Comparison of ENCODE assay signal across 10 cellular contexts in genomic region chr1:158150512-158150911, GRCh38. TPM values are rescaled to one million over a fixed set of nuclear protein-coding genes. Genes with fewer than 3 reads are reported as not detected.
DNase-seq lines count a peak whose midpoint lies in the region; ATAC-seq and TF ChIP-seq lines count a peak whose summit lies in the region.
"Had no signal": no experiment of that assay in that cellular context is flagged by ENCODE, and none has a peak within 500 bp of the region (broad histone marks: within the 10 kb centered on the region; RNA-seq: fewer than 3 reads in every experiment).

No MANE protein-coding gene starts in this region.

- H2BK20ac ChIP-seq in IMR-90 (ENCODE audit: low read depth, low read length) = no peak overlapping the region

- POLR2A ChIA-PET in IMR-90 (lab: Charles Lee; ENCODE audit: unreplicated experiment) = no interaction called here

- TF ChIP-seq CTCF in IMR-90 (conservative IDR thresholded peaks at IDR 0.05; ENCODE audit: low read depth, low read length) = no peak
- TF ChIP-seq CTCF in fibroblast of lung (conservative IDR thresholded peaks at IDR 0.05 in 1 of 2, IDR thresholded peaks at IDR 0.05 in 1 of 2; ENCODE audit: low read depth in 1 of 2, low read length in 2 of 2) = no peak
- no peak for TF ChIP-seq CTCF in gastrocnemius medialis (IDR thresholded peaks at IDR 0.05 in 4 of 5, conservative IDR thresholded peaks at IDR 0.05 in 1 of 5)

- DNase-seq in IMR-90 (no peak), RPMI8226 (peak; percentile 23), fibroblast of lung (ENCODE audit: low read depth in 2 of 2) (no peak), gastrocnemius medialis (no peak), posterior cingulate gyrus (no peak)
- no peak for DNase-seq in stimulated activated naive CD4-positive, alpha-beta T cell treated with Interleukin-2 at 50 U/mL for 16 hours (lab: John Stamatoyannopoulos, UW)
- DNase-seq: NCI-H1930, pancreas had no signal

- H3K18ac ChIP-seq in IMR-90 (ENCODE audit: low read depth, low read length) = no peak overlapping the region

- peaks cover 6% of the 10 kb centered on the region for H3K9me1 ChIP-seq in IMR-90 (ENCODE audit: insufficient read depth, low read length)

- H3K79me2 ChIP-seq in fibroblast of lung (ENCODE audit: control insufficient read depth, insufficient read depth, low read length) = no peaks in the 10 kb centered on the region

- H2AK5ac ChIP-seq in IMR-90 (ENCODE audit: low read depth, low read length) = no peak overlapping the region

- H2AFZ ChIP-seq in IMR-90 (replicated peaks; ENCODE audit: low read length, poor library complexity) (peak overlapping the region; percentile 91), fibroblast of lung (ENCODE audit: low read length) (peak overlapping the region; percentile 99)

- H3K27ac ChIP-seq in IMR-90 (ENCODE audit: insufficient read depth, low read length) (no peak overlapping the region), fibroblast of lung (ENCODE audit: insufficient read depth, low read length) (no peak overlapping the region), gastrocnemius medialis (peak overlapping the region in 3 of 4 donors; percentile 68 to 84 (median 72))
- H3K27ac ChIP-seq: VCaP had no signal

- no peak overlapping the region for H2AK9ac ChIP-seq in IMR-90 (replicated peaks; ENCODE audit: low read depth, low read length, poor library complexity)

- CTCF ChIA-PET in IMR-90 (lab: Yijun Ruan, JAX) = interaction anchor here (0.6 kb wide), 1 partner anchor 177 kb away, joined by 3 read pairs; no protein-coding TSS in a partner anchor

- no peak overlapping the region for H3K23ac ChIP-seq in IMR-90 (ENCODE audit: low read depth, low read length)

- peaks cover 3% of the 10 kb centered on the region; the same call in 1 of the 2 replicates for H3K27me3 ChIP-seq in IMR-90 (ENCODE audit: control insufficient read depth, insufficient read depth, low read length)
- H3K27me3 ChIP-seq in fibroblast of lung (ENCODE audit: control insufficient read depth, insufficient read depth, low read length) = no peaks in the 10 kb centered on the region
- H3K27me3 ChIP-seq in gastrocnemius medialis = no peaks in the 10 kb centered on the region
- H3K27me3 ChIP-seq: pancreas had no signal

- H2BK15ac ChIP-seq in IMR-90 (ENCODE audit: low read depth, low read length) = no peak overlapping the region

- no peak for TF ChIP-seq POLR2A in IMR-90 (IDR thresholded peaks at IDR 0.05; ENCODE audit: low read depth, low read length)
- no peak for TF ChIP-seq POLR2A in gastrocnemius medialis (IDR thresholded peaks at IDR 0.05)

- H3K79me1 ChIP-seq in IMR-90 (ENCODE audit: low read depth in 1 of 2, low read length in 2 of 2) = no peaks in the 10 kb centered on the region

- H4K8ac ChIP-seq in IMR-90 (ENCODE audit: low read depth in 2 of 2, low read length in 2 of 2) = peak overlapping the region in 1 of 2 experiments; percentile 88; a peak in 2 of 4 replicates

- H3K4me1 ChIP-seq in IMR-90 (ENCODE audit: control insufficient read depth, insufficient read depth, low read length) (peaks cover 3% of the 10 kb centered on the region), fibroblast of lung (ENCODE audit: control insufficient read depth, extremely low read depth, insufficient read depth, low read length) (no peaks in the 10 kb centered on the region), gastrocnemius medialis (peaks cover 5 to 23% of the 10 kb centered on the region in 2 donors)

- H3K9me3 ChIP-seq in IMR-90 (ENCODE audit: control insufficient read depth, insufficient read depth, low read length) (no peaks in the 10 kb centered on the region), fibroblast of lung (ENCODE audit: control insufficient read depth, insufficient read depth, low read depth, low read length) (no peaks in the 10 kb centered on the region), gastrocnemius medialis (no peaks in the 10 kb centered on the region)
- H3K9me3 ChIP-seq: pancreas had no signal

- no peak overlapping the region for H2BK5ac ChIP-seq in IMR-90 (ENCODE audit: low read depth, low read length, poor library complexity, severe bottlenecking)

- no peak overlapping the region for H2BK120ac ChIP-seq in IMR-90 (ENCODE audit: low read depth, low read length)

- peak overlapping the region; percentile 52; the same call in 1 of the 2 replicates for H4K5ac ChIP-seq in IMR-90 (ENCODE audit: low read depth, low read length)

- H3K14ac ChIP-seq in IMR-90 (replicated peaks; ENCODE audit: low read depth, low read length) = no peak overlapping the region

- H4K20me1 ChIP-seq in IMR-90 (ENCODE audit: insufficient read depth, low read length) (no peaks in the 10 kb centered on the region), fibroblast of lung (ENCODE audit: control insufficient read depth, extremely low read depth, insufficient read depth, low read length) (no peaks in the 10 kb centered on the region)

- no peak overlapping the region for H3K56ac ChIP-seq in IMR-90 (ENCODE audit: extremely low read depth, insufficient read depth, low read length)

- H3K4me3 ChIP-seq in IMR-90 (ENCODE audit: insufficient read depth, low read depth, low read length) (no peak overlapping the region), fibroblast of lung (replicated peaks in 1 of 4; ENCODE audit: control extremely low read depth in 1 of 4, insufficient read depth in 1 of 4, low read depth in 3 of 4, low read length in 4 of 4) (no peak overlapping the region), gastrocnemius medialis (peak overlapping the region in 2 of 4 donors; percentile 56 to 62)

- no peak for TF ChIP-seq RAD21 in IMR-90 (IDR thresholded peaks at IDR 0.05; ENCODE audit: low read length)

- dilution Hi-C loops in IMR-90 (cut with HindIII; ENCODE audit: low sequenced_read_pairs, unreplicated experiment) = no loop called here

- in situ Hi-C loops in IMR-90 (cut with MboI; ENCODE audit: low sequenced_read_pairs) (no loop called here), gastrocnemius medialis (cut with MboI; ENCODE audit: low sequenced_read_pairs in 4 of 4) (no loop called here)

- H3K36me3 ChIP-seq in IMR-90 (ENCODE audit: control insufficient read depth, insufficient read depth, low read length) (no peaks in the 10 kb centered on the region), fibroblast of lung (ENCODE audit: control insufficient read depth, insufficient read depth, low read length) (no peaks in the 10 kb centered on the region), gastrocnemius medialis (no peaks in the 10 kb centered on the region)
- H3K36me3 ChIP-seq: pancreas had no signal

- no peak overlapping the region for H3K4me2 ChIP-seq in IMR-90 (ENCODE audit: low read depth, low read length)
- no peak overlapping the region for H3K4me2 ChIP-seq in fibroblast of lung (ENCODE audit: extremely low read depth, insufficient read depth, low read length)

- ATAC-seq in IMR-90 (ENCODE audit: low read depth) (no peak), gastrocnemius medialis (no peak), GM19452 (IDR thresholded peaks at IDR 0.05; ENCODE audit: unreplicated experiment) (no peak)

- H4K91ac ChIP-seq in IMR-90 (ENCODE audit: insufficient read depth, low read depth, low read length) = no peak overlapping the region

- WGBS in IMR-90 (ENCODE audit: extremely low coverage in 2 of 2, insufficient read length in 1 of 2), 2 experiments = 100% methylated on average over 1 of the region's 1 CpG; no CpG with 5 or more reads in 1 of the 2 experiments

- H3K9ac ChIP-seq in IMR-90 (ENCODE audit: low read depth, low read length) (no peak overlapping the region), fibroblast of lung (ENCODE audit: insufficient read depth, low read length) (no peak overlapping the region)

- no TSS peak for BruUV-seq in IMR-90 (replicated peaks; lab: Mats Ljungman, UMichigan)

- no peak overlapping the region for H3K4ac ChIP-seq in IMR-90 (ENCODE audit: low read depth, low read length)

- intact Hi-C loops in IMR-90 (cut with micrococcal nuclease) (no loop called here), gastrocnemius medialis (cut with DNase I; ENCODE audit: low total_unique reads) (no loop called here), posterior cingulate gyrus (cut with DNase I) (no loop called here)

TF ChIP-seq in IMR-90, 13 proteins besides CTCF, POLR2A, EP300 and RAD21:
- TF ChIP-seq RCOR1 (IDR thresholded peaks at IDR 0.05; ENCODE audit: insufficient replicate concordance, low read length) = no peak
- no peak for TF ChIP-seq ELK1 (IDR thresholded peaks at IDR 0.05; ENCODE audit: borderline replicate concordance, low read depth, low read length)
- TF ChIP-seq FOS (IDR thresholded peaks at IDR 0.05; ENCODE audit: low read depth, low read length) = no peak

RNA-seq across cellular contexts. Expression of gene CD1D, which starts 30.2 kb away (rescaled TPM):
- not detected in 2 replicates for total RNA-seq in IMR-90 (2012; rRNA removed)
- not detected in 2 replicates for polyA plus RNA-seq in IMR-90 (2012; rRNA removed)
- not detected in 2 replicates for polyA plus RNA-seq in IMR-90 (2012; cell fraction: cytosol; rRNA removed)
- polyA plus RNA-seq in IMR-90 (2012; cell fraction: nucleus; rRNA removed; ENCODE audit: low replicate concordance) = not detected in 2 replicates
- 0.51 and 0.66 TPM in 2 replicates for total RNA-seq in fibroblast of lung
- polyA plus RNA-seq in fibroblast of lung = not detected in 2 replicates
- polyA plus RNA-seq in fibroblast of lung (2012) = not detected in 2 replicates
- not detected in 2 replicates for polyA minus RNA-seq in fibroblast of lung (ENCODE audit: low replicate concordance)
- total RNA-seq in gastrocnemius medialis = under 1 TPM in 2 of 4 donors, not detected in 2; 0.58 to 0.82 TPM

Comparison
In these comparisons a context has a peak if more than half of its experiments do, and no peak if none do; other contexts are left out.
1. H3K27ac ChIP-seq: peak in gastrocnemius medialis (3 of 4); none in IMR-90 (single experiment) and fibroblast of lung (single experiment).